ENCODE assay signal across 10 cellular contexts in genomic region chr1:18953656-18954259, GRCh38. TPM values are rescaled to one million over a fixed set of nuclear protein-coding genes. Genes with fewer than 3 reads are reported as not detected.
A peak's percentile ranks its signal among the peaks of the same experiment; 100 is the strongest.
DNase-seq lines count a peak whose midpoint lies in the region; ATAC-seq, FAIRE-seq and TF ChIP-seq lines count a peak whose summit lies in the region.
"Had no signal": no experiment of that assay in that cellular context is flagged by ENCODE, and none has a peak within 500 bp of the region (broad histone marks: within the 10 kb centered on the region; RNA-seq: fewer than 3 reads in every experiment).

No MANE protein-coding gene starts in this region.

- intact Hi-C loops in kidney (cut with DNase I), result no loop called here
- intact Hi-C loops in uterus (cut with DNase I; ENCODE audit: low total_unique reads), result no loop called here

- peaks cover 0 to 9% of the 10 kb centered on the region in 2 experiments for H3K36me3 ChIP-seq in SK-N-SH (replicated peaks in 1 of 2; ENCODE audit: control insufficient read depth in 1 of 2, insufficient read depth in 2 of 2, low read length in 1 of 2)
- no peaks in the 10 kb centered on the region for H3K36me3 ChIP-seq in kidney (ENCODE audit: control insufficient read depth in 1 of 2, insufficient read depth in 2 of 2, low read length in 2 of 2)
- H3K36me3 ChIP-seq in uterus, result no peaks in the 10 kb centered on the region
- H3K36me3 ChIP-seq in Peyer's patch, result no peaks in the 10 kb centered on the region

- H3K27ac ChIP-seq in SK-N-SH (ENCODE audit: low read depth in 2 of 2, low read length in 1 of 2) (no peak overlapping the region), kidney (ENCODE audit: low read depth in 2 of 2, low read length in 2 of 2) (peak overlapping the region in 1 of 2 donors; percentile 9), uterus (peak overlapping the region in 1 of 2 donors; percentile 92), Peyer's patch (peak overlapping the region in 1 of 4 donors; percentile 26)

- H3K9ac ChIP-seq in SK-N-SH (no peak overlapping the region), kidney (ENCODE audit: low read length in 2 of 2) (peak overlapping the region; percentile 25 to 61)

- DNase-seq in SK-N-SH (no peak), kidney (peak; percentile 69), uterus (no peak), inferior parietal cortex (ENCODE audit: extremely low spot score) (no peak), Peyer's patch (no peak)
- no peak for DNase-seq in activated naive CD8-positive, alpha-beta T cell treated with anti-CD3 and anti-CD28 coated beads, Interleukin-2, amount 50 U/mL, for 24 hours
- DNase-seq: NCI-H146 had no signal

- CTCF ChIA-PET in SK-N-SH (lab: Yijun Ruan, JAX), result interaction anchor here (2.2 to 4.2 kb wide), 4 partner anchors 17 to 356 kb away, joined by 6 to 33 read pairs (median 15); no protein-coding TSS in a partner anchor

- TF ChIP-seq RAD21 in SK-N-SH (IDR thresholded peaks at IDR 0.05; ENCODE audit: low read length), result no peak

- H3K4me3 ChIP-seq in SK-N-SH (ENCODE audit: low read depth in 2 of 2, low read length in 1 of 2), result peak overlapping the region in 1 of 2 experiments; percentile 72; a peak in 1 of 4 replicates
- H3K4me3 ChIP-seq in kidney (ENCODE audit: low read length in 2 of 2), result peak overlapping the region; percentile 71 to 80
- H3K4me3 ChIP-seq in uterus, result peak overlapping the region in 1 of 2 donors; percentile 90
- H3K4me3 ChIP-seq in Peyer's patch, result peak overlapping the region in 2 of 4 donors; percentile 85 to 96

- H3K4me1 ChIP-seq in SK-N-SH (ENCODE audit: control insufficient read depth in 1 of 2, insufficient read depth in 2 of 2, low read depth in 1 of 2, low read length in 1 of 2) (peaks cover 16 to 21% of the 10 kb centered on the region in 2 experiments; a peak in 3 of 4 replicates), kidney (ENCODE audit: control insufficient read depth in 1 of 2, insufficient read depth in 1 of 2, low read depth in 1 of 2, low read length in 2 of 2) (peaks cover 23 to 43% of the 10 kb centered on the region in 2 donors), uterus (peaks cover 6 to 26% of the 10 kb centered on the region in 2 donors), Peyer's patch (peaks cover 0 to 56% (median 41%) of the 10 kb centered on the region in 4 donors)

- peak overlapping the region; percentile 52 for H3K27ac Mint-ChIP-seq in activated naive CD8-positive, alpha-beta T cell treated with anti-CD3 and anti-CD28 coated beads, Interleukin-2, amount 50 U/mL, for 24 hours
- H3K27ac Mint-ChIP-seq in stimulated activated memory B cell treated with anti-CD40 and anti-IgM and Interleukin-4, amounts not matched to agents 10 μg/mL and 1 μg/mL and 100 μg/mL, for 72 hours, result peak overlapping the region; percentile 60

- H3K4me1 Mint-ChIP-seq in activated naive CD8-positive, alpha-beta T cell treated with anti-CD3 and anti-CD28 coated beads, Interleukin-2, amount 50 U/mL, for 24 hours, result peaks cover 78% of the 10 kb centered on the region
- peaks cover 81% of the 10 kb centered on the region for H3K4me1 Mint-ChIP-seq in stimulated activated memory B cell treated with anti-CD40 and anti-IgM and Interleukin-4, amounts not matched to agents 10 μg/mL and 1 μg/mL and 100 μg/mL, for 72 hours

- ATAC-seq in SK-N-SH treated with all-trans-retinoic acid at 6 μM for 48 hours, result no peak
- ATAC-seq in activated naive CD8-positive, alpha-beta T cell treated with anti-CD3 and anti-CD28 coated beads, Interleukin-2, amount 50 U/mL, for 24 hours, result no peak
- no peak for ATAC-seq in stimulated activated memory B cell treated with anti-CD40 and anti-IgM and Interleukin-4, amounts not matched to agents 10 μg/mL and 1 μg/mL and 100 μg/mL, for 72 hours

- no peak overlapping the region for H2AFZ ChIP-seq in SK-N-SH (ENCODE audit: low read depth)

- H3K4me3 Mint-ChIP-seq in activated naive CD8-positive, alpha-beta T cell treated with anti-CD3 and anti-CD28 coated beads, Interleukin-2, amount 50 U/mL, for 24 hours, result peak overlapping the region; percentile 83
- peak overlapping the region; percentile 80 for H3K4me3 Mint-ChIP-seq in stimulated activated memory B cell treated with anti-CD40 and anti-IgM and Interleukin-4, amounts not matched to agents 10 μg/mL and 1 μg/mL and 100 μg/mL, for 72 hours

- TF ChIP-seq EP300 in SK-N-SH (IDR thresholded peaks at IDR 0.05; ENCODE audit: borderline replicate concordance in 1 of 2, low read depth in 1 of 2, low read length in 1 of 2), result no peak

- H3K27me3 Mint-ChIP-seq in activated naive CD8-positive, alpha-beta T cell treated with anti-CD3 and anti-CD28 coated beads, Interleukin-2, amount 50 U/mL, for 24 hours, result peaks cover 3% of the 10 kb centered on the region
- peaks cover 11% of the 10 kb centered on the region for H3K27me3 Mint-ChIP-seq in stimulated activated memory B cell treated with anti-CD40 and anti-IgM and Interleukin-4, amounts not matched to agents 10 μg/mL and 1 μg/mL and 100 μg/mL, for 72 hours

- TF ChIP-seq POLR2A in uterus (IDR thresholded peaks at IDR 0.05) (no peak), Peyer's patch (IDR thresholded peaks at IDR 0.05) (no peak)

- FAIRE-seq in kidney (lab: Jason Lieb, UNC), result no peak
- FAIRE-seq: A204.1 had no signal

- no peaks in the 10 kb centered on the region for H3K9me3 Mint-ChIP-seq in activated naive CD8-positive, alpha-beta T cell treated with anti-CD3 and anti-CD28 coated beads, Interleukin-2, amount 50 U/mL, for 24 hours
- no peaks in the 10 kb centered on the region for H3K9me3 Mint-ChIP-seq in stimulated activated memory B cell treated with anti-CD40 and anti-IgM and Interleukin-4, amounts not matched to agents 10 μg/mL and 1 μg/mL and 100 μg/mL, for 72 hours

- TF ChIP-seq CTCF in SK-N-SH (IDR thresholded peaks at IDR 0.05) (no peak), kidney (IDR thresholded peaks at IDR 0.05; ENCODE audit: borderline replicate concordance, extremely low read depth, insufficient read depth) (no peak), uterus (IDR thresholded peaks at IDR 0.05) (no peak), Peyer's patch (IDR thresholded peaks at IDR 0.05) (no peak)

- H3K79me2 ChIP-seq in SK-N-SH (ENCODE audit: insufficient read depth), result peaks cover 70% of the 10 kb centered on the region

- POLR2A ChIA-PET in SK-N-SH (lab: Yijun Ruan, JAX), result no interaction called here

- H3K4me2 ChIP-seq in SK-N-SH, result peak overlapping the region; percentile 96

- WGBS in SK-N-SH (ENCODE audit: low lambda C conversion rate), result 89% methylated on average over 14 of the region's 15 CpGs

- H3K9me3 ChIP-seq in SK-N-SH (no peaks in the 10 kb centered on the region), kidney (ENCODE audit: control insufficient read depth in 1 of 2, low read length in 2 of 2) (no peaks in the 10 kb centered on the region), uterus (no peaks in the 10 kb centered on the region), Peyer's patch (no peaks in the 10 kb centered on the region)

- peaks cover 4% of the 10 kb centered on the region for H3F3A ChIP-seq in SK-N-SH (replicated peaks; ENCODE audit: insufficient read depth)

- H3K27me3 ChIP-seq in SK-N-SH (ENCODE audit: insufficient read depth) (no peaks in the 10 kb centered on the region), uterus (no peaks in the 10 kb centered on the region), Peyer's patch (no peaks in the 10 kb centered on the region)

- peaks cover 12% of the 10 kb centered on the region for H3K36me3 Mint-ChIP-seq in activated naive CD8-positive, alpha-beta T cell treated with anti-CD3 and anti-CD28 coated beads, Interleukin-2, amount 50 U/mL, for 24 hours (ENCODE audit: low read depth)
- H3K36me3 Mint-ChIP-seq in stimulated activated memory B cell treated with anti-CD40 and anti-IgM and Interleukin-4, amounts not matched to agents 10 μg/mL and 1 μg/mL and 100 μg/mL, for 72 hours, result no peaks in the 10 kb centered on the region

- H4K20me1 ChIP-seq in SK-N-SH (ENCODE audit: insufficient read depth), result peaks cover 21% of the 10 kb centered on the region

- no peaks in the 10 kb centered on the region for H3K9me2 ChIP-seq in SK-N-SH

TF ChIP-seq in SK-N-SH, 30 proteins besides CTCF, POLR2A, EP300 and RAD21 (continues in another document):
- TF ChIP-seq MAX (IDR thresholded peaks at IDR 0.05; ENCODE audit: low read depth) (no peak), RCOR1 (IDR thresholded peaks at IDR 0.05; ENCODE audit: low read length) (no peak), GABPA (IDR thresholded peaks at IDR 0.05; ENCODE audit: low read depth) (no peak), SIN3A (IDR thresholded peaks at IDR 0.05; ENCODE audit: borderline replicate concordance, low read depth, low read length) (no peak), TCF12 (IDR thresholded peaks at IDR 0.05) (no peak), TAF1 (IDR thresholded peaks at IDR 0.05; ENCODE audit: borderline replicate concordance, low read depth, low read length) (no peak), SMC3 (IDR thresholded peaks at IDR 0.05; ENCODE audit: low read depth, low read length) (no peak)

TF ChIP-seq in SK-N-SH treated with all-trans-retinoic acid at 6 μM for 48 hours, 23 proteins besides CTCF, POLR2A, EP300 and RAD21 (continues in another document):
- TF ChIP-seq TCF4 (CRISPR knock-in tag; IDR thresholded peaks at IDR 0.05; ENCODE audit: borderline replicate concordance) (no peak), ISL1 (CRISPR knock-in tag; IDR thresholded peaks at IDR 0.05) (no peak), SNAI2 (CRISPR knock-in tag; IDR thresholded peaks at IDR 0.05) (no peak), PPARA (CRISPR knock-in tag; IDR thresholded peaks at IDR 0.05; ENCODE audit: borderline replicate concordance) (no peak), RARB (CRISPR knock-in tag; IDR thresholded peaks at IDR 0.05) (no peak)

RNA-seq across cellular contexts. Expression of gene IFFO2, which starts 2.7 kb away (rescaled TPM):
- polyA plus RNA-seq in SK-N-SH (2012; rRNA removed), result 10.5 TPM in 2 replicates
- 8.2 and 9.1 TPM in 2 replicates for polyA plus RNA-seq in SK-N-SH (2012; cell fraction: cytosol; rRNA removed)
- polyA plus RNA-seq in SK-N-SH (2012; cell fraction: nucleus; rRNA removed), result 18.5 and 29.7 TPM in 2 replicates
- total RNA-seq in kidney, result 23.1 TPM
- polyA plus RNA-seq in kidney (ENCODE audit: insufficient read depth, low read depth, low replicate concordance), result 7.5 TPM
- 10 to 100 TPM in 1 of 4 donors, 1 to 10 TPM in 3; 4.1 to 19.4 (median 7.3) TPM for total RNA-seq in uterus
- total RNA-seq in Peyer's patch, result 10 to 100 TPM in 1 of 4 donors, 1 to 10 TPM in 3; 1.9 to 14.9 (median 3.8) TPM

RNA-seq across cellular contexts. Expression of gene ALDH4A1, which starts 51.4 kb away (rescaled TPM):
- polyA plus RNA-seq in SK-N-SH (2012; rRNA removed), result 18.5 and 26.2 TPM in 2 replicates
- 11.9 and 17.9 TPM in 2 replicates for polyA plus RNA-seq in SK-N-SH (2012; cell fraction: cytosol; rRNA removed)
- polyA plus RNA-seq in SK-N-SH (2012; cell fraction: nucleus; rRNA removed), result 38.5 and 69.7 TPM in 2 replicates
- 49.3 TPM for total RNA-seq in kidney
- polyA plus RNA-seq in kidney (ENCODE audit: insufficient read depth, low read depth, low replicate concordance), result 352 TPM
- 10 to 100 TPM in 2 of 4 donors, 1 to 10 TPM in 2; 2.6 to 18.5 (median 10.3) TPM for total RNA-seq in uterus
- total RNA-seq in Peyer's patch, result 1 to 10 TPM; 2.8 to 5.8 (median 4.1) TPM
